In genomic region chr6:91669154-91669903, GRCh38 we compare ENCODE assay signal across 15 cellular contexts.
DNase-seq lines count a peak whose midpoint lies in the region; ATAC-seq, FAIRE-seq and TF ChIP-seq lines count a peak whose summit lies in the region.
"Had no signal": no experiment of that assay in that cellular context is flagged by ENCODE, and none has a peak within 500 bp of the region (broad histone marks: within the 10 kb centered on the region; RNA-seq: fewer than 3 reads in every experiment).

No MANE protein-coding gene starts in this region.

- no peaks in the 10 kb centered on the region for H3K27me3 ChIP-seq in tibial nerve
- H3K27me3 ChIP-seq: stomach had no signal

- H3K4me1 ChIP-seq in tibial nerve = no peaks in the 10 kb centered on the region
- H3K4me1 ChIP-seq: right atrium auricular region, stomach had no signal

- ATAC-seq in GM21447 (IDR thresholded peaks at IDR 0.05; ENCODE audit: unreplicated experiment) = no peak
- ATAC-seq: activated naive CD8-positive, alpha-beta T cell treated with anti-CD3 and anti-CD28 coated beads, Interleukin-2, amount 50 U/mL, for 24 hours had no signal

- TF ChIP-seq EP300 in tibial nerve (IDR thresholded peaks at IDR 0.05) = no peak

- no peaks in the 10 kb centered on the region for H3K9me3 ChIP-seq in tibial nerve
- H3K9me3 ChIP-seq: right atrium auricular region had no signal

- H3K4me3 ChIP-seq in tibial nerve = no peak overlapping the region
- H3K4me3 ChIP-seq: right atrium auricular region, stomach had no signal

- no peak for FAIRE-seq in GM12891 (lab: Jason Lieb, UNC)
- FAIRE-seq: G401.6 had no signal

- TF ChIP-seq POLR2A in GM12891 (IDR thresholded peaks at IDR 0.05; ENCODE audit: low read depth, low read length) (no peak), tibial nerve (IDR thresholded peaks at IDR 0.05) (no peak)

- 34 to 36% methylated on average over 9 of the region's 9 CpGs for WGBS in tibial nerve, 2 donors

- H3K36me3 ChIP-seq in tibial nerve = no peaks in the 10 kb centered on the region
- H3K36me3 ChIP-seq: right atrium auricular region, stomach had no signal

- DNase-seq in LHCN-M2 (ENCODE audit: low read depth) = peak; percentile 86
- peak; percentile 41 for DNase-seq in NCI-H2081 treated with DMSO at 0.1 percent for 48 hours (lab: John Stamatoyannopoulos, UW)
- peak in 49 of 61 donors; percentile 3 to 96 (median 67) for DNase-seq in caudate nucleus (lab: John Stamatoyannopoulos, UW)
- DNase-seq in pons (ENCODE audit: low spot score) = peak; percentile 48
- no peak for DNase-seq in GM12891 (ENCODE audit: insufficient read length, low spot score)
- DNase-seq in tibial nerve (ENCODE audit: low spot score in 2 of 2) = no peak
- DNase-seq: activated B cell treated with CpG ODN at 0.5 μM for 24 hours; activated naive CD8-positive, alpha-beta T cell treated with anti-CD3 and anti-CD28 coated beads, Interleukin-2, amount 50 U/mL, for 24 hours; dermis blood vessel endothelial cell; H7; stomach had no signal

- no peak for TF ChIP-seq CTCF in tibial nerve (IDR thresholded peaks at IDR 0.05)

- H3K27ac ChIP-seq in caudate nucleus (ENCODE audit: low read depth, low read length) (peak overlapping the region; percentile 58), tibial nerve (no peak overlapping the region)
- H3K27ac ChIP-seq: C4-2B, right atrium auricular region, stomach had no signal

TF ChIP-seq in GM12891, 5 proteins besides CTCF, POLR2A, EP300 and RAD21:
- TF ChIP-seq SPI1 (IDR thresholded peaks at IDR 0.05; ENCODE audit: low read depth, low read length) = no peak
- TF ChIP-seq POU2F2 (IDR thresholded peaks at IDR 0.05; ENCODE audit: low read depth, low read length) = no peak
- no peak for TF ChIP-seq POLR2AphosphoS5 (IDR thresholded peaks at IDR 0.05; ENCODE audit: low read depth, low read length)
- TF ChIP-seq TAF1 (IDR thresholded peaks at IDR 0.05; ENCODE audit: low read depth, low read length) = no peak
- TF ChIP-seq PAX5 (IDR thresholded peaks at IDR 0.05; ENCODE audit: insufficient read depth, low read length, severe bottlenecking) = no peak

Comparison
In these comparisons a context has a peak if more than half of its experiments do, and no peak if none do; other contexts are left out.
1. DNase-seq: peak in LHCN-M2 (single experiment), NCI-H2081 treated with DMSO at 0.1 percent for 48 hours (single experiment), caudate nucleus (49 of 61) and pons (single experiment); none in GM12891 (single experiment) and tibial nerve (0 of 2).